ENCODE assay signal across 8 cellular contexts in the genomic region with DNA sequence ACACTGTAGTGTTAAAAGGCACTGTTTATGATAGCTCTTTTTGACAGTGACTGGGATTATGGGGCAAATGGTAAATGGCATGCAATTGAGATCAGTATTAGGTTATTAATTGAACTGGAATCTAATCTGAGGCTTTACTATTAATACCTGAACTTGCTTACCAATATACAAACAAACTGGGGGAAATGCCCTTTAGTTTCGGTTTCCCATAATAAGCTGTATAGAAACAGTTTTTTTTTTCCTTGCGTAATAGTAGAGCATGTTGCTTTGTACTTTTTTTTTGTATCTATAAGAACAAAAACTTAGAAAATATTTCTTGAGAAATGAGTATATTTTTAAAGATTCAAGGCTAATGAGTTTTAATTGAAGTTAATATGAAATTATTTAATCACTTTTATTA.
A peak's percentile ranks its signal among the peaks of the same experiment; 100 is the strongest.
DNase-seq lines count a peak whose midpoint lies in the region; ATAC-seq and TF ChIP-seq lines count a peak whose summit lies in the region.

No MANE protein-coding gene starts in this region.

- POLR2A ChIA-PET in activated CD8-positive, alpha-beta T cell treated with anti-CD3 and anti-CD28 coated beads, Interleukin-2, amount 10 ng/mL, durations not matched to agents 7 days and 5 days (lab: Charles Lee) = interaction anchor here (1.4 kb wide), 1 partner anchor 27 kb away, joined by 3 read pairs; no protein-coding TSS in a partner anchor
- POLR2A ChIA-PET in activated CD8-positive, alpha-beta T cell treated with anti-CD3 and anti-CD28 coated beads for 36 hours (lab: Charles Lee) = interaction anchor here (0.6 kb wide), 1 partner anchor 143 kb away, joined by 6 read pairs; no protein-coding TSS in a partner anchor
- POLR2A ChIA-PET in WTC11 (lab: Charles Lee) = no interaction called here

- peaks cover 47 to 100% (median 76%) of the 10 kb centered on the region in 4 donors for H3K4me1 ChIP-seq in stomach

- H3K27ac Mint-ChIP-seq in activated CD8-positive, alpha-beta T cell treated with anti-CD3 and anti-CD28 coated beads, Interleukin-2, amount 10 ng/mL, durations not matched to agents 7 days and 5 days = peak overlapping the region; percentile 36
- H3K27ac Mint-ChIP-seq in activated CD8-positive, alpha-beta T cell treated with anti-CD3 and anti-CD28 coated beads for 36 hours = no peak overlapping the region
- H3K27ac Mint-ChIP-seq in WTC11 = peak overlapping the region; percentile 78

- 55 to 66% (median 64%) methylated on average over 2 of the region's 2 CpGs for WGBS in stomach, 5 donors

- peaks cover 63% of the 10 kb centered on the region for H3K4me1 Mint-ChIP-seq in activated CD8-positive, alpha-beta T cell treated with anti-CD3 and anti-CD28 coated beads, Interleukin-2, amount 10 ng/mL, durations not matched to agents 7 days and 5 days (ENCODE audit: low read depth)
- H3K4me1 Mint-ChIP-seq in activated CD8-positive, alpha-beta T cell treated with anti-CD3 and anti-CD28 coated beads for 36 hours (ENCODE audit: low read depth) = peaks cover 56% of the 10 kb centered on the region
- peaks cover 75% of the 10 kb centered on the region for H3K4me1 Mint-ChIP-seq in WTC11

- peaks cover 0 to 4% (median 0%) of the 10 kb centered on the region in 4 donors for H3K36me3 ChIP-seq in stomach

- H3K27me3 Mint-ChIP-seq in activated CD8-positive, alpha-beta T cell treated with anti-CD3 and anti-CD28 coated beads, Interleukin-2, amount 10 ng/mL, durations not matched to agents 7 days and 5 days (ENCODE audit: low read depth) = no peaks in the 10 kb centered on the region
- no peaks in the 10 kb centered on the region for H3K27me3 Mint-ChIP-seq in activated CD8-positive, alpha-beta T cell treated with anti-CD3 and anti-CD28 coated beads for 36 hours
- H3K27me3 Mint-ChIP-seq in WTC11 (ENCODE audit: low read depth) = no peaks in the 10 kb centered on the region

- no peak overlapping the region for H3K4me3 Mint-ChIP-seq in activated CD8-positive, alpha-beta T cell treated with anti-CD3 and anti-CD28 coated beads, Interleukin-2, amount 10 ng/mL, durations not matched to agents 7 days and 5 days
- H3K4me3 Mint-ChIP-seq in activated CD8-positive, alpha-beta T cell treated with anti-CD3 and anti-CD28 coated beads for 36 hours = no peak overlapping the region
- no peak overlapping the region for H3K4me3 Mint-ChIP-seq in WTC11

- intact Hi-C loops in activated CD8-positive, alpha-beta T cell treated with anti-CD3 and anti-CD28 coated beads for 36 hours (cut with micrococcal nuclease) = no loop called here
- intact Hi-C loops in stomach (cut with DNase I; ENCODE audit: low total_unique reads) = no loop called here

- TF ChIP-seq CTCF in activated CD8-positive, alpha-beta T cell treated with anti-CD3 and anti-CD28 coated beads for 36 hours (IDR thresholded peaks at IDR 0.05) = no peak
- no peak for TF ChIP-seq CTCF in WTC11 (IDR thresholded peaks at IDR 0.05)
- no peak for TF ChIP-seq CTCF in stomach (IDR thresholded peaks at IDR 0.05)

- peak overlapping the region in 4 of 5 donors; percentile 12 to 87 (median 46) for H3K27ac ChIP-seq in stomach

- TF ChIP-seq EP300 in stomach (IDR thresholded peaks at IDR 0.05) = no peak

- no peak for ATAC-seq in activated CD8-positive, alpha-beta T cell treated with anti-CD3 and anti-CD28 coated beads, Interleukin-2, amount 10 ng/mL, durations not matched to agents 7 days and 5 days
- no peak for ATAC-seq in activated CD8-positive, alpha-beta T cell treated with anti-CD3 and anti-CD28 coated beads for 36 hours
- ATAC-seq in HG03039 (IDR thresholded peaks at IDR 0.05; ENCODE audit: unreplicated experiment) (peak; percentile 36), WTC11 (no peak), HG03196 (IDR thresholded peaks at IDR 0.05; ENCODE audit: unreplicated experiment) (no peak)

- peaks cover 20% of the 10 kb centered on the region for H3K36me3 Mint-ChIP-seq in activated CD8-positive, alpha-beta T cell treated with anti-CD3 and anti-CD28 coated beads, Interleukin-2, amount 10 ng/mL, durations not matched to agents 7 days and 5 days (ENCODE audit: low read depth)
- peaks cover 19% of the 10 kb centered on the region for H3K36me3 Mint-ChIP-seq in activated CD8-positive, alpha-beta T cell treated with anti-CD3 and anti-CD28 coated beads for 36 hours (ENCODE audit: low read depth)
- H3K36me3 Mint-ChIP-seq in WTC11 = peaks cover 9% of the 10 kb centered on the region; the same call in 1 of the 2 replicates

- CTCF ChIA-PET in activated CD8-positive, alpha-beta T cell treated with anti-CD3 and anti-CD28 coated beads, Interleukin-2, amount 10 ng/mL, durations not matched to agents 7 days and 5 days (lab: Charles Lee) = interaction anchor here (1.2 to 2.3 kb wide), 2 partner anchors 15 to 27 kb away, joined by 3 to 6 read pairs; no protein-coding TSS in a partner anchor
- CTCF ChIA-PET in activated CD8-positive, alpha-beta T cell treated with anti-CD3 and anti-CD28 coated beads for 36 hours (lab: Charles Lee) = interaction anchor here (1.0 to 1.1 kb wide), 2 partner anchors 100 to 489 kb away, joined by 3 read pairs; no protein-coding TSS in a partner anchor
- CTCF ChIA-PET in WTC11 (lab: Charles Lee) = interaction anchor here (0.7 to 2.5 kb wide), 4 partner anchors 9 to 132 kb away, joined by 3 to 8 read pairs (median 3); no protein-coding TSS in a partner anchor

- no peaks in the 10 kb centered on the region for H3K27me3 ChIP-seq in stomach

- DNase-seq in activated CD8-positive, alpha-beta T cell treated with anti-CD3 and anti-CD28 coated beads, Interleukin-2, amount 10 ng/mL, durations not matched to agents 7 days and 5 days = no peak
- DNase-seq in activated CD8-positive, alpha-beta T cell treated with anti-CD3 and anti-CD28 coated beads for 36 hours = no peak
- DNase-seq in WTC11 (ENCODE audit: low spot score) = no peak
- DNase-seq in stomach = no peak
- no peak for DNase-seq in SHP77 treated with DMSO at 0.1 percent for 48 hours (lab: John Stamatoyannopoulos, UW)
- no peak for DNase-seq in AG08395 (ENCODE audit: low spot score)

- no peaks in the 10 kb centered on the region for H3K9me3 ChIP-seq in stomach

- H3K9me3 Mint-ChIP-seq in activated CD8-positive, alpha-beta T cell treated with anti-CD3 and anti-CD28 coated beads, Interleukin-2, amount 10 ng/mL, durations not matched to agents 7 days and 5 days (ENCODE audit: insufficient read depth) = no peaks in the 10 kb centered on the region
- H3K9me3 Mint-ChIP-seq in activated CD8-positive, alpha-beta T cell treated with anti-CD3 and anti-CD28 coated beads for 36 hours = no peaks in the 10 kb centered on the region
- H3K9me3 Mint-ChIP-seq in WTC11 = no peaks in the 10 kb centered on the region

- no peak overlapping the region for H3K4me3 ChIP-seq in stomach

- no peak for TF ChIP-seq POLR2A in stomach (IDR thresholded peaks at IDR 0.05)

TF ChIP-seq in WTC11, 78 proteins besides CTCF, POLR2A, EP300 and RAD21 (continues in another document):
- TF ChIP-seq ZNF416 (CRISPR knock-in tag; IDR thresholded peaks at IDR 0.05) (no peak), ATF1 (CRISPR knock-in tag; IDR thresholded peaks at IDR 0.05) (no peak), GTF2I (CRISPR knock-in tag; conservative IDR thresholded peaks at IDR 0.05) (no peak), NR2C2 (CRISPR knock-in tag; IDR thresholded peaks at IDR 0.05) (no peak), E2F4 (CRISPR knock-in tag; IDR thresholded peaks at IDR 0.05; ENCODE audit: borderline replicate concordance, low read depth) (no peak)
- TF ChIP-seq, protein P1, sequence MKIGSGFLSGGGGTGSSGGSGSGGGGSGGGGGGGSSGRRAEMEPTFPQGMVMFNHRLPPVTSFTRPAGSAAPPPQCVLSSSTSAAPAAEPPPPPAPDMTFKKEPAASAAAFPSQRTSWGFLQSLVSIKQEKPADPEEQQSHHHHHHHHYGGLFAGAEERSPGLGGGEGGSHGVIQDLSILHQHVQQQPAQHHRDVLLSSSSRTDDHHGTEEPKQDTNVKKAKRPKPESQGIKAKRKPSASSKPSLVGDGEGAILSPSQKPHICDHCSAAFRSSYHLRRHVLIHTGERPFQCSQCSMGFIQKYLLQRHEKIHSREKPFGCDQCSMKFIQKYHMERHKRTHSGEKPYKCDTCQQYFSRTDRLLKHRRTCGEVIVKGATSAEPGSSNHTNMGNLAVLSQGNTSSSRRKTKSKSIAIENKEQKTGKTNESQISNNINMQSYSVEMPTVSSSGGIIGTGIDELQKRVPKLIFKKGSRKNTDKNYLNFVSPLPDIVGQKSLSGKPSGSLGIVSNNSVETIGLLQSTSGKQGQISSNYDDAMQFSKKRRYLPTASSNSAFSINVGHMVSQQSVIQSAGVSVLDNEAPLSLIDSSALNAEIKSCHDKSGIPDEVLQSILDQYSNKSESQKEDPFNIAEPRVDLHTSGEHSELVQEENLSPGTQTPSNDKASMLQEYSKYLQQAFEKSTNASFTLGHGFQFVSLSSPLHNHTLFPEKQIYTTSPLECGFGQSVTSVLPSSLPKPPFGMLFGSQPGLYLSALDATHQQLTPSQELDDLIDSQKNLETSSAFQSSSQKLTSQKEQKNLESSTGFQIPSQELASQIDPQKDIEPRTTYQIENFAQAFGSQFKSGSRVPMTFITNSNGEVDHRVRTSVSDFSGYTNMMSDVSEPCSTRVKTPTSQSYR (CRISPR knock-in tag; IDR thresholded peaks at IDR 0.05) = no peak
